Comparison of ENCODE assay signal across 14 cellular contexts in the genomic region with DNA sequence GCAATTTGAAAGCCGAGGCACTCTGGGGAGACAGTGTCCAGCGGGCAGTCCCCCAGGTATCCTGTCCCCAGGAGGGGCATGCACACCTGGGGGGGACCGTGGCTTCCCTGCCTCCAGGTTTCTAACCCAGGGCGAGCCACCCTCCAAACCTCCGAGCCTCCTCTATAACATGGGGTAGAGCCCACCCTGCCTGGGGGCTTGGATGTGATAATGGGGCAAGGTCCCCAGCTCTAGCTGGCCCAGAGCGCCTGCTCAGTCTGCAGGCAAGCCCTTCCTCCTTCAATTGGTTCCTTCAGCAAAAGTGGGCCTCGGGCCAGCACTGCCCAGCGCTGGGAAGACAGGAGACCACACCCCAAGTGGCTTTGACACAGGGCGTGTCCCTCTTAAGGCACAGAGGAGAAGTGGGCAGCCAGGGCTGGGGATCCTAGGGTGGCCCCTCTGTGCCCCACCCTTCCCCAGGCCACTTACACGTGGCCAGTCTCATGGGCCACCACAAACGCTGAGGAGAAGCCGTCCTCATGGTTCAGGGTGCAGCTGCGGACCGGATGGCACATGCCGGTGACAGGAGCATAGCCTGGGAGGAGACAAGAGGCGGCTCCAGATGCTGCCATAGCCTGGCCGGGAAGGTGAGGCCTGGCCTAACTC.
DNase-seq lines count a peak whose midpoint lies in the region; ATAC-seq and TF ChIP-seq lines count a peak whose summit lies in the region.
"Had no signal": no experiment of that assay in that cellular context is flagged by ENCODE, and none has a peak within 500 bp of the region (broad histone marks: within the 10 kb centered on the region; RNA-seq: fewer than 3 reads in every experiment).

No MANE protein-coding gene starts in this region.

- 91 to 96% methylated on average over 9 to 17 of the region's 17 CpGs for WGBS in endodermal cell (ENCODE audit: insufficient coverage in 1 of 2, insufficient read length in 1 of 2), 2 experiments
- WGBS in neuronal stem cell (ENCODE audit: extremely low coverage in 2 of 2, insufficient read length in 2 of 2, insufficient replicate concordance in 1 of 2), 2 donors, result no CpG with 5 or more reads among the region's 17 CpGs

- no peak overlapping the region for H3K4ac ChIP-seq in neuronal stem cell (ENCODE audit: low read length)

- no peaks in the 10 kb centered on the region for H3K79me1 ChIP-seq in neuronal stem cell (ENCODE audit: low read depth, low read length)

- BruUV-seq in Caco-2 (replicated peaks; lab: Mats Ljungman, UMichigan), result no TSS peak

- H3K36me3 ChIP-seq in BLaER1 (no peaks in the 10 kb centered on the region), endodermal cell (ENCODE audit: control insufficient read depth, insufficient read depth, low read length) (no peaks in the 10 kb centered on the region), neuronal stem cell (replicated peaks in 1 of 2; ENCODE audit: control insufficient read depth in 2 of 2, insufficient read depth in 2 of 2, low read length in 2 of 2) (no peaks in the 10 kb centered on the region), GM23338 (ENCODE audit: insufficient read depth) (no peaks in the 10 kb centered on the region), Caco-2 (ENCODE audit: control insufficient read depth, insufficient read depth, low read length) (no peaks in the 10 kb centered on the region)
- H3K36me3 ChIP-seq in BLaER1 treated with 17β-estradiol and CSF1 and Interleukin-3, amounts not matched to agents 10 nM and 100 nM, result 0 out of 22 replicates have a peak, but pooled peaks cover 0 to 6% (median 0%) of the 10 kb centered on the region in 11 experiments
- H3K36me3 ChIP-seq: SJCRH30 had no signal

- peaks cover 27% of the 10 kb centered on the region for H3K4me1 ChIP-seq in BLaER1
- peaks cover 18 to 26% (median 24%) of the 10 kb centered on the region in 10 experiments for H3K4me1 ChIP-seq in BLaER1 treated with 17β-estradiol and CSF1 and Interleukin-3, amounts not matched to agents 10 nM and 100 nM
- no peaks in the 10 kb centered on the region for H3K4me1 ChIP-seq in endodermal cell (ENCODE audit: control insufficient read depth, insufficient read depth, low read length)
- no peaks in the 10 kb centered on the region for H3K4me1 ChIP-seq in neuronal stem cell (ENCODE audit: control insufficient read depth in 2 of 2, insufficient read depth in 1 of 2, low read depth in 1 of 2, low read length in 2 of 2)
- H3K4me1 ChIP-seq in GM23338 (ENCODE audit: insufficient read depth), result no peaks in the 10 kb centered on the region
- no peaks in the 10 kb centered on the region for H3K4me1 ChIP-seq in Caco-2
- H3K4me1 ChIP-seq: SJCRH30 had no signal

- CTCF ChIA-PET in Caco-2 (lab: Charles Lee), result no interaction called here

- H3K27ac ChIP-seq in BLaER1 (peak overlapping the region; percentile 71), endodermal cell (ENCODE audit: low read depth, low read length) (no peak overlapping the region), neuronal stem cell (replicated peaks; ENCODE audit: low read length) (no peak overlapping the region), GM23338 (ENCODE audit: low read depth) (no peak overlapping the region)
- peak overlapping the region in 1 of 11 experiments; percentile 42; a peak in 2 of 22 replicates for H3K27ac ChIP-seq in BLaER1 treated with 17β-estradiol and CSF1 and Interleukin-3, amounts not matched to agents 10 nM and 100 nM
- H3K27ac ChIP-seq: KMS-11, SJCRH30 had no signal

- H3K23ac ChIP-seq in neuronal stem cell (ENCODE audit: low read depth, low read length, poor library complexity), result peak overlapping the region; percentile 43

- no peak overlapping the region for H3K4me3 ChIP-seq in BLaER1
- no peak overlapping the region for H3K4me3 ChIP-seq in BLaER1 treated with 17β-estradiol and CSF1 and Interleukin-3, amounts not matched to agents 10 nM and 100 nM
- H3K4me3 ChIP-seq in endodermal cell (ENCODE audit: low read length), result no peak overlapping the region
- no peak overlapping the region for H3K4me3 ChIP-seq in neuronal stem cell (ENCODE audit: low read length in 2 of 2)
- no peak overlapping the region for H3K4me3 ChIP-seq in GM23338
- no peak overlapping the region for H3K4me3 ChIP-seq in Caco-2 (ENCODE audit: low read depth, low read length)
- H3K4me3 ChIP-seq: SJCRH30 had no signal

- H3K4me1 Mint-ChIP-seq in endodermal cell, result no peaks in the 10 kb centered on the region
- H3K4me1 Mint-ChIP-seq in GM23338, result no peaks in the 10 kb centered on the region; the same call in 2 of the 3 replicates
- H3K4me1 Mint-ChIP-seq in Caco-2 (ENCODE audit: low read depth, unreplicated experiment), result no peaks in the 10 kb centered on the region

- H3K27me3 ChIP-seq in BLaER1 (no peaks in the 10 kb centered on the region), endodermal cell (ENCODE audit: control insufficient read depth, insufficient read depth, low read length, poor library complexity, severe bottlenecking) (no peaks in the 10 kb centered on the region), neuronal stem cell (ENCODE audit: control insufficient read depth in 3 of 3, insufficient read depth in 3 of 3, low read depth in 1 of 3, low read length in 3 of 3) (no peaks in the 10 kb centered on the region), GM23338 (ENCODE audit: insufficient read depth) (no peaks in the 10 kb centered on the region), Caco-2 (replicated peaks; ENCODE audit: control insufficient read depth, insufficient read depth, low read length) (no peaks in the 10 kb centered on the region)
- H3K27me3 ChIP-seq in BLaER1 treated with 17β-estradiol and CSF1 and Interleukin-3, amounts not matched to agents 10 nM and 100 nM, result no peaks in the 10 kb centered on the region
- H3K27me3 ChIP-seq: SJCRH30 had no signal

- no peak overlapping the region for H2BK120ac ChIP-seq in neuronal stem cell (ENCODE audit: low read depth, low read length)

- H3K27ac Mint-ChIP-seq in endodermal cell (no peak overlapping the region), GM23338 (no peak overlapping the region), Caco-2 (ENCODE audit: unreplicated experiment) (no peak overlapping the region)

- H4K91ac ChIP-seq in neuronal stem cell (ENCODE audit: low read depth, low read length, poor library complexity), result no peak overlapping the region

- H3K4me3 Mint-ChIP-seq in endodermal cell (no peak overlapping the region), GM23338 (no peak overlapping the region), Caco-2 (ENCODE audit: unreplicated experiment) (no peak overlapping the region)

- H3K36me3 Mint-ChIP-seq in endodermal cell (ENCODE audit: low read depth) (no peaks in the 10 kb centered on the region), GM23338 (ENCODE audit: low read depth) (no peaks in the 10 kb centered on the region; the same call in 2 of the 3 replicates), Caco-2 (ENCODE audit: insufficient read depth, unreplicated experiment) (peaks cover 6% of the 10 kb centered on the region)

- peaks cover 10% of the 10 kb centered on the region for H3K9me3 ChIP-seq in BLaER1
- peaks cover 0 to 15% (median 0%) of the 10 kb centered on the region in 11 experiments; a peak in 6 of 22 replicates for H3K9me3 ChIP-seq in BLaER1 treated with 17β-estradiol and CSF1 and Interleukin-3, amounts not matched to agents 10 nM and 100 nM (replicated peaks in 1 of 11)
- H3K9me3 ChIP-seq in endodermal cell (ENCODE audit: control insufficient read depth, low read length), result no peaks in the 10 kb centered on the region
- H3K9me3 ChIP-seq in neuronal stem cell (replicated peaks in 1 of 2; ENCODE audit: control insufficient read depth in 2 of 2, insufficient read depth in 1 of 2, low read depth in 1 of 2, low read length in 2 of 2), result peaks cover 0 to 3% of the 10 kb centered on the region in 2 donors
- H3K9me3 ChIP-seq in Caco-2, result no peaks in the 10 kb centered on the region
- H3K9me3 ChIP-seq: SJCRH30 had no signal

- POLR2A ChIA-PET in Caco-2 (lab: Charles Lee), result no interaction called here

- H2BK5ac ChIP-seq in neuronal stem cell (ENCODE audit: low read length), result peak overlapping the region; percentile 53

- H3K9me3 Mint-ChIP-seq in endodermal cell, result peaks cover 4% of the 10 kb centered on the region
- peaks cover 6% of the 10 kb centered on the region for H3K9me3 Mint-ChIP-seq in GM23338
- peaks cover under 1% of the 10 kb centered on the region for H3K9me3 Mint-ChIP-seq in Caco-2 (ENCODE audit: unreplicated experiment)

- H3K9ac ChIP-seq in BLaER1 (peak overlapping the region; percentile 29; the same call in 1 of the 2 replicates), endodermal cell (ENCODE audit: extremely low read depth, low read length, poor library complexity, severe bottlenecking) (no peak overlapping the region), neuronal stem cell (ENCODE audit: low read depth, low read length, poor library complexity) (no peak overlapping the region)
- peak overlapping the region in 2 of 11 experiments; percentile 7 to 59; a peak in 2 of 22 replicates for H3K9ac ChIP-seq in BLaER1 treated with 17β-estradiol and CSF1 and Interleukin-3, amounts not matched to agents 10 nM and 100 nM
- H3K9ac ChIP-seq: KMS-11 had no signal

- no peak for TF ChIP-seq CTCF in endodermal cell (conservative IDR thresholded peaks at IDR 0.05)
- TF ChIP-seq CTCF in GM23338 (conservative IDR thresholded peaks at IDR 0.05; ENCODE audit: low read depth in 2 of 2), result no peak
- no peak for TF ChIP-seq CTCF in Caco-2 (IDR thresholded peaks at IDR 0.05; ENCODE audit: insufficient read depth in 1 of 2, low read depth in 1 of 2, low read length in 1 of 2, severe bottlenecking in 1 of 2, unreplicated experiment in 1 of 2)

- H2AFZ ChIP-seq in neuronal stem cell (ENCODE audit: low read length), result no peak overlapping the region
- H2AFZ ChIP-seq in GM23338, result no peak overlapping the region

- H3F3A ChIP-seq in GM23338 (replicated peaks; ENCODE audit: low read depth), result no peaks in the 10 kb centered on the region

- DNase-seq in endodermal cell, result peak; percentile 35
- no peak for DNase-seq in neuronal stem cell (ENCODE audit: low spot score)
- no peak for DNase-seq in GM23338 (ENCODE audit: low spot score)
- no peak for DNase-seq in SHP77 (lab: John Stamatoyannopoulos, UW)
- no peak for DNase-seq in Caco-2
- DNase-seq in HT-29 (ENCODE audit: low spot score), result no peak
- DNase-seq: DMS153, EL, NCI-H1092 treated with DMSO at 0.1 percent for 48 hours, NCI-H446, SJCRH30 had no signal

- peak overlapping the region; percentile 41 for H2BK12ac ChIP-seq in neuronal stem cell (ENCODE audit: low read length)

- peak overlapping the region; percentile 24 for H2BK15ac ChIP-seq in neuronal stem cell (ENCODE audit: low read length)

- no peaks in the 10 kb centered on the region for H3K27me3 Mint-ChIP-seq in endodermal cell (ENCODE audit: insufficient read depth)
- H3K27me3 Mint-ChIP-seq in GM23338 (ENCODE audit: insufficient read depth, low read depth, poor library complexity), result peaks cover 4% of the 10 kb centered on the region
- H3K27me3 Mint-ChIP-seq in Caco-2 (ENCODE audit: insufficient read depth, unreplicated experiment), result no peaks in the 10 kb centered on the region

- H2AK5ac ChIP-seq in neuronal stem cell (ENCODE audit: low read depth, low read length), result peak overlapping the region; percentile 61

- intact Hi-C loops in Caco-2 (cut with micrococcal nuclease; ENCODE audit: unreplicated experiment), result no loop called here

- H3K4me2 ChIP-seq in BLaER1 (peak overlapping the region; percentile 68), neuronal stem cell (ENCODE audit: insufficient read depth, low read length, poor library complexity, severe bottlenecking) (no peak overlapping the region), GM23338 (no peak overlapping the region)
- H3K4me2 ChIP-seq in BLaER1 treated with 17β-estradiol and CSF1 and Interleukin-3, amounts not matched to agents 10 nM and 100 nM, result peak overlapping the region; percentile 42 to 79 (median 72); a peak in 17 of 22 replicates
- H3K4me2 ChIP-seq: KMS-11 had no signal

- H3K79me2 ChIP-seq in GM23338 (replicated peaks; ENCODE audit: insufficient read depth), result no peaks in the 10 kb centered on the region

- H4K8ac ChIP-seq in neuronal stem cell (ENCODE audit: low read depth, low read length), result no peak overlapping the region

- ATAC-seq in GM23338, result no peak

- no peaks in the 10 kb centered on the region for H4K20me1 ChIP-seq in BLaER1
- no peaks in the 10 kb centered on the region for H4K20me1 ChIP-seq in BLaER1 treated with 17β-estradiol and CSF1 and Interleukin-3, amounts not matched to agents 10 nM and 100 nM
- no peaks in the 10 kb centered on the region for H4K20me1 ChIP-seq in GM23338 (replicated peaks; ENCODE audit: insufficient read depth)

- H3K14ac ChIP-seq in neuronal stem cell (ENCODE audit: low read length), result peak overlapping the region; percentile 82

- peak overlapping the region; percentile 64 for H3K18ac ChIP-seq in neuronal stem cell (ENCODE audit: low read length)

- H3K9me2 ChIP-seq in GM23338 (ENCODE audit: insufficient read depth), result no peaks in the 10 kb centered on the region

Comparison
In these comparisons a context has a peak if more than half of its experiments do, and no peak if none do; other contexts are left out.
1. H3K4me2 ChIP-seq: peak in BLaER1 (single experiment) and BLaER1 treated with 17β-estradiol and CSF1 and Interleukin-3, amounts not matched to agents 10 nM and 100 nM (11 of 11); none in neuronal stem cell (single experiment) and GM23338 (single experiment).